Comparison of ENCODE assay signal across 29 cellular contexts in genomic region chr1:5811419-5811818, GRCh38.
DNase-seq lines count a peak whose midpoint lies in the region; ATAC-seq and TF ChIP-seq lines count a peak whose summit lies in the region.
"Had no signal": no experiment of that assay in that cellular context is flagged by ENCODE, and none has a peak within 500 bp of the region (broad histone marks: within the 10 kb centered on the region; RNA-seq: fewer than 3 reads in every experiment).

No MANE protein-coding gene starts in this region.

- CTCF ChIA-PET in naive thymus-derived CD4-positive, alpha-beta T cell (lab: Charles Lee): no interaction called here

- no peak for TF ChIP-seq CTCF in neural progenitor cell (IDR thresholded peaks at IDR 0.05)

- H3K4me3 ChIP-seq in neural progenitor cell: no peak overlapping the region
- H3K4me3 ChIP-seq in naive thymus-derived CD4-positive, alpha-beta T cell (ENCODE audit: low read length): no peak overlapping the region
- H3K4me3 ChIP-seq: adrenal gland, body of pancreas, prostate gland, suprapubic skin, vagina had no signal

- H3K9me3 ChIP-seq in neural progenitor cell (ENCODE audit: low read depth): no peaks in the 10 kb centered on the region
- no peaks in the 10 kb centered on the region for H3K9me3 ChIP-seq in naive thymus-derived CD4-positive, alpha-beta T cell (ENCODE audit: control insufficient read depth in 2 of 3, low read length in 3 of 3)
- H3K9me3 ChIP-seq: adrenal gland, body of pancreas, neutrophil, prostate gland, suprapubic skin, vagina had no signal

- DNase-seq in DMS53 (lab: John Stamatoyannopoulos, UW) (peak; percentile 38), DMS53 treated with DMSO at 0.1 percent for 48 hours (lab: John Stamatoyannopoulos, UW; ENCODE audit: unreplicated experiment) (no peak), MV-4-11 (lab: John Stamatoyannopoulos, UW) (peak; percentile 73), NCI-H69 (lab: John Stamatoyannopoulos, UW) (peak; percentile 2), neural progenitor cell (ENCODE audit: low spot score) (peak; percentile 31), RKO (ENCODE audit: low spot score) (no peak)
- DNase-seq in naive thymus-derived CD4-positive, alpha-beta T cell: no peak
- DNase-seq: activated CD4-positive, alpha-beta T cell treated with anti-CD3 and anti-CD28 coated beads for 48 hours; activated CD8-positive, alpha-beta memory T cell treated with anti-CD3 and anti-CD28 coated beads for 24 hours; activated naive CD4-positive, alpha-beta T cell treated with Interleukin-2 at 50 U/mL for 16 hours; activated T-cell treated with anti-CD3 and anti-CD28 coated beads, Interleukin-2, amount 50 U/mL, for 24 hours; body of pancreas; hypothalamus; Kasumi-1; NCI-H187; NCI-H526; stimulated activated CD4-positive, alpha-beta T cell treated with anti-CD3 and anti-CD28 coated beads, Interleukin-4, amount 100 ng/mL, for 24 hours had no signal

- H3K27me3 ChIP-seq in neural progenitor cell: no peaks in the 10 kb centered on the region
- H3K27me3 ChIP-seq in naive thymus-derived CD4-positive, alpha-beta T cell (ENCODE audit: control insufficient read depth in 2 of 2, insufficient read depth in 2 of 2, low read length in 2 of 2): no peaks in the 10 kb centered on the region
- H3K27me3 ChIP-seq: adrenal gland, body of pancreas, vagina had no signal

- H3F3A ChIP-seq in neural progenitor cell (ENCODE audit: low read depth): peaks cover 5% of the 10 kb centered on the region

- H2AFZ ChIP-seq in neural progenitor cell (replicated peaks): no peak overlapping the region

- no peak overlapping the region for H3K4me3 Mint-ChIP-seq in neural progenitor cell
- H3K4me3 Mint-ChIP-seq in naive thymus-derived CD4-positive, alpha-beta T cell: no peak overlapping the region
- H3K4me3 Mint-ChIP-seq: activated T-cell treated with anti-CD3 and anti-CD28 coated beads, Interleukin-2, amount 50 U/mL, for 24 hours; memory B cell; stimulated activated memory B cell treated with anti-CD40 and anti-IgM and Interleukin-4, amounts not matched to agents 10 μg/mL and 1 μg/mL and 100 μg/mL, for 72 hours; T-helper 2 cell treated with Interferon-gamma antibody and Interleukin-4, amounts not matched to agents 5 μg/mL and 100 μg/mL, for 36 hours had no signal

- no peaks in the 10 kb centered on the region for H4K20me1 ChIP-seq in neural progenitor cell (ENCODE audit: low read depth)

- intact Hi-C loops in naive thymus-derived CD4-positive, alpha-beta T cell (cut with micrococcal nuclease): no loop called here

- no peaks in the 10 kb centered on the region for H3K36me3 ChIP-seq in neural progenitor cell
- no peaks in the 10 kb centered on the region for H3K36me3 ChIP-seq in naive thymus-derived CD4-positive, alpha-beta T cell (ENCODE audit: control insufficient read depth in 2 of 3, insufficient read depth in 3 of 3, low read length in 3 of 3)
- H3K36me3 ChIP-seq: adrenal gland, neutrophil, prostate gland, suprapubic skin, vagina had no signal

- no peak for ATAC-seq in GM18868 (IDR thresholded peaks at IDR 0.05; ENCODE audit: unreplicated experiment)
- no peak for ATAC-seq in naive thymus-derived CD4-positive, alpha-beta T cell
- ATAC-seq: body of pancreas; left lobe of liver; sciatic nerve; stimulated activated memory B cell treated with anti-CD40 and anti-IgM and Interleukin-4, amounts not matched to agents 10 μg/mL and 1 μg/mL and 100 μg/mL, for 72 hours had no signal

- H3K27me3 Mint-ChIP-seq in neural progenitor cell (ENCODE audit: insufficient read depth, low read depth): peaks cover 6% of the 10 kb centered on the region
- H3K27me3 Mint-ChIP-seq in naive thymus-derived CD4-positive, alpha-beta T cell: peaks cover 0 to 26% (median 14%) of the 10 kb centered on the region in 5 donors

- H3K27ac Mint-ChIP-seq in neural progenitor cell: no peak overlapping the region
- H3K27ac Mint-ChIP-seq in naive thymus-derived CD4-positive, alpha-beta T cell: no peak overlapping the region
- H3K27ac Mint-ChIP-seq: activated T-cell treated with anti-CD3 and anti-CD28 coated beads, Interleukin-2, amount 50 U/mL, for 24 hours; memory B cell; stimulated activated memory B cell treated with anti-CD40 and anti-IgM and Interleukin-4, amounts not matched to agents 10 μg/mL and 1 μg/mL and 100 μg/mL, for 72 hours; T-helper 2 cell treated with Interferon-gamma antibody and Interleukin-4, amounts not matched to agents 5 μg/mL and 100 μg/mL, for 36 hours had no signal

- peaks cover 11% of the 10 kb centered on the region for H3K4me1 Mint-ChIP-seq in neural progenitor cell
- no peaks in the 10 kb centered on the region for H3K4me1 Mint-ChIP-seq in naive thymus-derived CD4-positive, alpha-beta T cell
- H3K4me1 Mint-ChIP-seq: memory B cell; stimulated activated memory B cell treated with anti-CD40 and anti-IgM and Interleukin-4, amounts not matched to agents 10 μg/mL and 1 μg/mL and 100 μg/mL, for 72 hours had no signal

- H3K79me2 ChIP-seq in neural progenitor cell (ENCODE audit: low read depth): no peaks in the 10 kb centered on the region

- H3K4me2 ChIP-seq in neural progenitor cell: no peak overlapping the region

- POLR2A ChIA-PET in naive thymus-derived CD4-positive, alpha-beta T cell (lab: Charles Lee): no interaction called here

- H3K36me3 Mint-ChIP-seq in neural progenitor cell: no peaks in the 10 kb centered on the region
- H3K36me3 Mint-ChIP-seq in naive thymus-derived CD4-positive, alpha-beta T cell: no peaks in the 10 kb centered on the region
- H3K36me3 Mint-ChIP-seq: memory B cell; stimulated activated memory B cell treated with anti-CD40 and anti-IgM and Interleukin-4, amounts not matched to agents 10 μg/mL and 1 μg/mL and 100 μg/mL, for 72 hours had no signal

- peaks cover 4% of the 10 kb centered on the region for H3K9me3 Mint-ChIP-seq in neural progenitor cell
- H3K9me3 Mint-ChIP-seq in naive thymus-derived CD4-positive, alpha-beta T cell: peaks cover 0 to under 1% (median 0%) of the 10 kb centered on the region in 11 donors
- H3K9me3 Mint-ChIP-seq: activated T-cell treated with anti-CD3 and anti-CD28 coated beads, Interleukin-2, amount 50 U/mL, for 24 hours; memory B cell; stimulated activated memory B cell treated with anti-CD40 and anti-IgM and Interleukin-4, amounts not matched to agents 10 μg/mL and 1 μg/mL and 100 μg/mL, for 72 hours; T-helper 2 cell treated with Interferon-gamma antibody and Interleukin-4, amounts not matched to agents 5 μg/mL and 100 μg/mL, for 36 hours had no signal

- no peak overlapping the region for H3K9ac ChIP-seq in neural progenitor cell

- no peak overlapping the region for H3K27ac ChIP-seq in neural progenitor cell
- H3K27ac ChIP-seq in naive thymus-derived CD4-positive, alpha-beta T cell (ENCODE audit: low read depth, low read length): no peak overlapping the region
- H3K27ac ChIP-seq: 22Rv1, adrenal gland, body of pancreas, neutrophil, prostate gland, suprapubic skin, vagina had no signal

- no peaks in the 10 kb centered on the region for H3K4me1 ChIP-seq in neural progenitor cell
- no peaks in the 10 kb centered on the region for H3K4me1 ChIP-seq in naive thymus-derived CD4-positive, alpha-beta T cell (ENCODE audit: control insufficient read depth in 2 of 2, insufficient read depth in 2 of 2, low read length in 2 of 2)
- H3K4me1 ChIP-seq: adrenal gland, body of pancreas, prostate gland, suprapubic skin, vagina had no signal

Comparison
In these comparisons a context has a peak if more than half of its experiments do, and no peak if none do; other contexts are left out.
1. DNase-seq: peak in DMS53 (single experiment), MV-4-11 (single experiment), NCI-H69 (single experiment) and neural progenitor cell (single experiment); none in DMS53 treated with DMSO at 0.1 percent for 48 hours (single experiment), naive thymus-derived CD4-positive, alpha-beta T cell (0 of 9) and RKO (single experiment).